ENCODE assay signal across 13 cellular contexts in the genomic region with DNA sequence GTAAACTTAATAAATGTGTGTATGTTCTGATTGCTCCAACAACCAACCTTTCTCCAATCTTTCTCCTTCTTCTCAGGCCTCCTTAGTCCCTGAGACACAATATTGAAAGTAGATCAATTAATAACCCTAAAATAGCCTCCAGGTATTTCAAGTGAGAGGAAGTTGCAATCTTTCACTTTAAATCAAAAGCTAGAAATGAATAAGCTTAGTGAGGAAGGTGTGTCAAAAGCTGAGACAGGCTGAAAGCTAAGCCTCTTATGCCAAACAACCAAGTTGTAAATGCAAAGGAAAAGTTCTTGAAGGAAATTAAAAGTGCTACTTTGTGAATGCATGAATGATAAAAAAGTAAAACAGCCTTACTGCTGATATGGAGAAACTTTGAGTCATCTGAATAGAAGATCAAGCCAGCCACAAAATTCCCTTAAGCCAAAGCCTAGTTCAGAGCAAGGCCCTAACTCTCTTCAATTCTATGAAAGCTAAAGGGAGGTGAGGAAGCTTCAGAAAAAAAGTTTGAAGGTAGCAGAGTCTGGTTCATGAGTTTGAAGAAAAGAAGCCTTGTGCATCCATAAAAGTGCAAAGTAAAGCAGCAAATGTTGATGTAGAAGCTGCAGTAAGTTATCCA. TPM values are rescaled to one million over a fixed set of nuclear protein-coding genes. Genes with fewer than 3 reads are reported as not detected.
A peak's percentile ranks its signal among the peaks of the same experiment; 100 is the strongest.
DNase-seq lines count a peak whose midpoint lies in the region; ATAC-seq and TF ChIP-seq lines count a peak whose summit lies in the region.
"Had no signal": no experiment of that assay in that cellular context is flagged by ENCODE, and none has a peak within 500 bp of the region (broad histone marks: within the 10 kb centered on the region; RNA-seq: fewer than 3 reads in every experiment).

No MANE protein-coding gene starts in this region.

- no peak overlapping the region for H3K27ac ChIP-seq in upper lobe of right lung

- H3K9me3 ChIP-seq in upper lobe of right lung: no peaks in the 10 kb centered on the region
- H3K9me3 ChIP-seq: thyroid gland had no signal

- no peak overlapping the region for H3K4me3 ChIP-seq in upper lobe of right lung
- H3K4me3 ChIP-seq: lung, thyroid gland had no signal

- H3K36me3 ChIP-seq in upper lobe of right lung: no peaks in the 10 kb centered on the region
- H3K36me3 ChIP-seq: thyroid gland had no signal

- H3K4me1 ChIP-seq in upper lobe of right lung: no peaks in the 10 kb centered on the region

- peak; percentile 83 for ATAC-seq in GM18868 (IDR thresholded peaks at IDR 0.05; ENCODE audit: unreplicated experiment)
- peak; percentile 75 for ATAC-seq in GM21367 (IDR thresholded peaks at IDR 0.05; ENCODE audit: unreplicated experiment)
- ATAC-seq in HG03045 (IDR thresholded peaks at IDR 0.05; ENCODE audit: unreplicated experiment): peak; percentile 57
- no peak for ATAC-seq in upper lobe of right lung
- ATAC-seq: SK-N-SH treated with all-trans-retinoic acid at 6 μM for 48 hours had no signal

- peak; percentile 18 for DNase-seq in iris pigment epithelial cell (ENCODE audit: low read depth)
- DNase-seq in globus pallidus (ENCODE audit: low spot score): no peak
- DNase-seq in DMS79 treated with DMSO at 0.1 percent for 48 hours (lab: John Stamatoyannopoulos, UW): no peak
- DNase-seq in upper lobe of right lung: no peak
- DNase-seq: DMS 273 treated with DMSO at 0.1 percent for 48 hours, head of caudate nucleus, NCI-H146, thyroid gland had no signal

- H3K27me3 ChIP-seq in upper lobe of right lung: no peaks in the 10 kb centered on the region
- H3K27me3 ChIP-seq: thyroid gland had no signal

- TF ChIP-seq CTCF in upper lobe of right lung (IDR thresholded peaks at IDR 0.05): no peak

- intact Hi-C loops in upper lobe of right lung (cut with DNase I): no loop called here

RNA-seq across cellular contexts. Expression of gene CCDC80, which starts 38.6 kb away (rescaled TPM):
- 60.4 TPM for total RNA-seq in upper lobe of right lung

RNA-seq across cellular contexts. Expression of gene SLC35A5, which starts 40.5 kb away (rescaled TPM):
- total RNA-seq in upper lobe of right lung: 40.5 TPM

RNA-seq across cellular contexts. Expression of gene ATG3, which starts 40.6 kb away (rescaled TPM):
- total RNA-seq in upper lobe of right lung: 48.6 TPM
